17 cellular contexts compared by ENCODE assay signal in the genomic region with DNA sequence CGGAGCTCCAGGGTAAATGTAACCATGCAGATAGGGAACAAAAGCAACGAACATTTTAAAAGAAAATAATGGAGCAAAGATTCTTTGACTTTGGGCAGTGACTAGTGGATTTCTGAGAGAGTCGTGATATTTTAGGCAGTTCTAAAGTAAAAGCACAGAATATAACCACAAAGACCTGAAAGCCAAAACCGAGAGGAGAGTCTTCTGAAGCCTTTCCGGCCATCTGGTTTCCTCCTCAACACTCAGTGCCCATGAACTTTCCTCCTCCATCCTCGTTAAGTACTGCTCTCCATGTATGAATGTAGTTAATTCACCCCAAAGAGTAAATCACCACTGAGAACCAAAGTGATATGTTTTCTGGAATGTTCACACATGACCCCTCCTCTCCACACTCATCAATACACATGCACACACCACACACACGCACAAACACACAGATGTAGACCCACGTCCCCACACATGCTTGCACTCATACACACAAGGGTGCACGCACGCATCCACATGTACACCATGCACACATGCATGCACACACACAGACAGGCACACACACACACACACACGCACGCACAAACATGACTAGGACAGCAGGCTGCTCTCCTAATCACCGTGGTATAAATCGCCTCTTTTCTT.
DNase-seq lines count a peak whose midpoint lies in the region; ATAC-seq and TF ChIP-seq lines count a peak whose summit lies in the region.
"Had no signal": no experiment of that assay in that cellular context is flagged by ENCODE, and none has a peak within 500 bp of the region (broad histone marks: within the 10 kb centered on the region; RNA-seq: fewer than 3 reads in every experiment).

No MANE protein-coding gene starts in this region.

- H3K4me1 ChIP-seq in psoas muscle, result no peaks in the 10 kb centered on the region
- H3K4me1 ChIP-seq: upper lobe of left lung had no signal

- no peak for TF ChIP-seq CTCF in psoas muscle (IDR thresholded peaks at IDR 0.05)

- 80 to 84% (median 81%) methylated on average over 14 of the region's 14 CpGs for WGBS in psoas muscle, 3 donors

- H3K4me3 ChIP-seq in GM08714 (ENCODE audit: low read length) (peak overlapping the region; percentile 20; the same call in 1 of the 2 replicates), psoas muscle (no peak overlapping the region)
- H3K4me3 ChIP-seq: HAP-1, skin epidermis, upper lobe of left lung had no signal

- peak; percentile 73 for ATAC-seq in GM19438 (IDR thresholded peaks at IDR 0.05; ENCODE audit: low read depth, unreplicated experiment)
- ATAC-seq in HG02973 (IDR thresholded peaks at IDR 0.05; ENCODE audit: unreplicated experiment), result peak; percentile 67
- ATAC-seq in psoas muscle, result no peak
- ATAC-seq: stimulated activated effector memory CD8-positive, alpha-beta T cell treated with anti-CD3 and anti-CD28 coated beads, Interleukin-12 subunit alpha, Interleukin-12 subunit beta, amount 100 ng/mL, for 72 hours had no signal

- no peaks in the 10 kb centered on the region for H3K9me3 ChIP-seq in psoas muscle
- H3K9me3 ChIP-seq: upper lobe of left lung had no signal

- intact Hi-C loops in psoas muscle (cut with DNase I), result no loop called here

- H3K27ac ChIP-seq in psoas muscle, result no peak overlapping the region
- H3K27ac ChIP-seq: skin epidermis, upper lobe of left lung had no signal

- H3K36me3 ChIP-seq in psoas muscle (ENCODE audit: insufficient read depth in 1 of 2, low read depth in 1 of 2), result no peaks in the 10 kb centered on the region
- H3K36me3 ChIP-seq: HAP-1, upper lobe of left lung had no signal

- H3K27me3 ChIP-seq in psoas muscle (ENCODE audit: insufficient read depth in 3 of 3, low read length in 2 of 3), result no peaks in the 10 kb centered on the region
- H3K27me3 ChIP-seq: upper lobe of left lung had no signal

- DNase-seq in MV-4-11 (lab: John Stamatoyannopoulos, UW) (peak; percentile 5), NCI-H2196 treated with DMSO at 0.1 percent for 48 hours (lab: John Stamatoyannopoulos, UW; ENCODE audit: unreplicated experiment) (no peak), SHP77 treated with DMSO at 0.1 percent for 48 hours (lab: John Stamatoyannopoulos, UW) (no peak), psoas muscle (no peak), COR-L47 (lab: John Stamatoyannopoulos, UW) (no peak)
- DNase-seq: activated B cell treated with CpG ODN at 0.5 μM for 24 hours; activated effector memory CD4-positive, alpha-beta T cell treated with Interleukin-2 at 50 U/mL for 16 hours; anterior cingulate cortex; CD4-positive, alpha-beta memory T cell; foreskin fibroblast; upper lobe of left lung had no signal

Comparison
In these comparisons a context has a peak if more than half of its experiments do, and no peak if none do; other contexts are left out.
1. ATAC-seq: peak in GM19438 (single experiment) and HG02973 (single experiment); none in psoas muscle (0 of 4).